In genomic region chr10:31678139-31678536, GRCh38 we compare ENCODE assay signal across 1 cellular context.
TF ChIP-seq lines count a peak whose summit lies in the region.

No MANE protein-coding gene starts in this region.

TF ChIP-seq in HepG2, 621 proteins besides CTCF, POLR2A, EP300 and RAD21 (continued from another document):
- no peak for TF ChIP-seq NFAT5 (CRISPR knock-in tag; IDR thresholded peaks at IDR 0.05)
- no peak for TF ChIP-seq ZNF260 (CRISPR knock-in tag; IDR thresholded peaks at IDR 0.05; ENCODE audit: borderline replicate concordance, low read depth)
- no peak for TF ChIP-seq PHF20 (CRISPR knock-in tag; IDR thresholded peaks at IDR 0.05)
